ENCODE assay signal across 13 cellular contexts in the genomic region with DNA sequence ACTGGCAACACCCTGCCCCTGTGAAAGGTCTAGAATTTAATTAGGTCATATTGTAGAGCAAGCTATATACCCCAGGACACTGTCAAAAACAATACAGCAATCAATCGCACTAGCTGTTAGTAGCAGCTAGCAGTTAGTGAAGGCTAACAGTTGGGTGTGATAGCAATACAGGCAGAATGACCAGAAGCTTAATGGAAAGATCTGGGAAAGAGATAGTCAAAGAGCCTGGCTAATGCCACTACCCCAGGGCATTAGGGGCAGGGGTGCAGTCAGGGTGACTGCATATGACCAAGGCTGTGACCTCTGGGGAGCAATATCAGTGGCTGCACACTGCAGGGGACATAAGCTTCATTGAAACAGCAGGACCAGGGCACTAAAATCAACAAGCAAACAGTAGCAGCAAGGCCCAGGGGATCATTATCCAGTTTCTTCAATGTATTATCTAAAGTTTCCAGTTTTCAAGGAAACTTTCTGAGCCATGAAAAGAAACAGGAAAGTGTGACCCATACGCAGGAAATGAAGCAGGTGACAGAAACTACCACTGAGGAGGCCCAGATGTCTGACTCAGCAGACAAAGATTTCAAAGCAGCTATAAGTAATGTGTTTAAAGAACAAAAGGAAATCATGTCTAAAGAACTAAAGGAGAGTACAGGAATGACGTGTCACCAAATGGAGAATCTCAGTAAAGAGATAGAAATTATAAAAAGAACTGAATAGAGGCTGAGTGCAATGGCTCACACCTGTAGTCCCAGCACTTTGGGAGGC.
DNase-seq lines count a peak whose midpoint lies in the region; ATAC-seq and TF ChIP-seq lines count a peak whose summit lies in the region.
"Had no signal": no experiment of that assay in that cellular context is flagged by ENCODE, and none has a peak within 500 bp of the region (broad histone marks: within the 10 kb centered on the region; RNA-seq: fewer than 3 reads in every experiment).

No MANE protein-coding gene starts in this region.

- POLR2A ChIA-PET in MCF 10A (lab: Yijun Ruan, JAX) = interaction anchor here (0.7 to 1.6 kb wide), 3 partner anchors 82 to 279 kb away, joined by 3 to 5 read pairs (median 4); a partner anchor contains a TSS

- H3K4me2 ChIP-seq in mammary epithelial cell (ENCODE audit: insufficient read depth, low read depth, low read length) = no peak overlapping the region

- H3K9me3 ChIP-seq in mammary epithelial cell (replicated peaks; ENCODE audit: insufficient read depth, low read length) (peaks cover 30% of the 10 kb centered on the region), lower lobe of right lung (no peaks in the 10 kb centered on the region)
- H3K9me3 ChIP-seq: Peyer's patch had no signal

- H3K36me3 ChIP-seq in mammary epithelial cell (ENCODE audit: insufficient read depth, low read length) (no peaks in the 10 kb centered on the region), lower lobe of right lung (no peaks in the 10 kb centered on the region)
- H3K36me3 ChIP-seq: Peyer's patch had no signal

- H3K4me1 Mint-ChIP-seq in MCF 10A (ENCODE audit: insufficient read depth, unreplicated experiment) (peaks cover 5% of the 10 kb centered on the region), type B pancreatic cell (ENCODE audit: unreplicated experiment) (peaks cover 15% of the 10 kb centered on the region)
- H3K4me1 Mint-ChIP-seq in activated T-cell treated with anti-CD3 and anti-CD28 coated beads, Interleukin-2, amount 50 U/mL, for 4 hours (ENCODE audit: low read depth) = peaks cover 24% of the 10 kb centered on the region

- CTCF ChIA-PET in MCF 10A (lab: Yijun Ruan, JAX) = interaction anchor here (0.5 to 0.7 kb wide), 3 partner anchors 24 to 417 kb away, joined by 3 read pairs; no protein-coding TSS in a partner anchor
- CTCF ChIA-PET in mammary epithelial cell (lab: Charles Lee; ENCODE audit: low non-redundant PET) = no interaction called here

- H3K27me3 Mint-ChIP-seq in MCF 10A (ENCODE audit: insufficient read depth, unreplicated experiment) = no peaks in the 10 kb centered on the region
- H3K27me3 Mint-ChIP-seq in activated T-cell treated with anti-CD3 and anti-CD28 coated beads, Interleukin-2, amount 50 U/mL, for 4 hours (ENCODE audit: low read depth) = no peaks in the 10 kb centered on the region
- no peaks in the 10 kb centered on the region for H3K27me3 Mint-ChIP-seq in type B pancreatic cell

- 71% methylated on average over 3 of the region's 3 CpGs for WGBS in mammary epithelial cell (ENCODE audit: low coverage, missing lambda C conversion rate)

- no peak overlapping the region for H3K9ac ChIP-seq in mammary epithelial cell (ENCODE audit: insufficient read depth, low read length)

- in situ Hi-C loops in mammary epithelial cell (cut with MboI; ENCODE audit: low sequenced_read_pairs in 2 of 2) = no loop called here

- BruUV-seq in MCF 10A (replicated peaks; lab: Mats Ljungman, UMichigan) = no TSS peak
- BruUV-seq in mammary epithelial cell (replicated peaks; lab: Mats Ljungman, UMichigan) = no TSS peak

- no peaks in the 10 kb centered on the region for H4K20me1 ChIP-seq in mammary epithelial cell (ENCODE audit: insufficient read depth, low read length)

- H3K27ac ChIP-seq in mammary epithelial cell (ENCODE audit: insufficient read depth, low read depth, low read length) = no peak overlapping the region
- no peak overlapping the region for H3K27ac ChIP-seq in lower lobe of right lung
- H3K27ac ChIP-seq: Peyer's patch had no signal

- H3K4me3 Mint-ChIP-seq in MCF 10A (ENCODE audit: unreplicated experiment) = no peak overlapping the region
- peak overlapping the region; percentile 47 for H3K4me3 Mint-ChIP-seq in activated T-cell treated with anti-CD3 and anti-CD28 coated beads, Interleukin-2, amount 50 U/mL, for 4 hours
- H3K4me3 Mint-ChIP-seq in type B pancreatic cell = no peak overlapping the region

- peaks cover 4% of the 10 kb centered on the region for H3K9me3 Mint-ChIP-seq in MCF 10A (ENCODE audit: unreplicated experiment)
- no peaks in the 10 kb centered on the region for H3K9me3 Mint-ChIP-seq in activated T-cell treated with anti-CD3 and anti-CD28 coated beads, Interleukin-2, amount 50 U/mL, for 4 hours
- no peaks in the 10 kb centered on the region for H3K9me3 Mint-ChIP-seq in type B pancreatic cell

- TF ChIP-seq CTCF in MCF 10A (IDR thresholded peaks at IDR 0.05; ENCODE audit: unreplicated experiment) (no peak), mammary epithelial cell (conservative IDR thresholded peaks at IDR 0.05 in 1 of 2, IDR thresholded peaks at IDR 0.05 in 1 of 2; ENCODE audit: extremely low read depth in 1 of 2, insufficient read depth in 1 of 2, low read depth in 1 of 2, low read length in 2 of 2) (no peak), fibroblast of villous mesenchyme (IDR thresholded peaks at IDR 0.05; ENCODE audit: insufficient read depth, low read depth, low read length) (no peak), type B pancreatic cell (conservative IDR thresholded peaks at IDR 0.05) (no peak), lower lobe of right lung (IDR thresholded peaks at IDR 0.05) (no peak)

- dilution Hi-C loops in mammary epithelial cell (cut with HindIII; ENCODE audit: low sequenced_read_pairs) = no loop called here

- peak; percentile 80 to 84 for ATAC-seq in activated T-cell treated with anti-CD3 and anti-CD28 coated beads, Interleukin-2, amount 50 U/mL, for 4 hours
- no peak for ATAC-seq in lower lobe of right lung
- ATAC-seq: left colon had no signal

- H2AFZ ChIP-seq in mammary epithelial cell (ENCODE audit: low read depth, low read length) = no peak overlapping the region

- no peaks in the 10 kb centered on the region for H3K79me2 ChIP-seq in mammary epithelial cell (ENCODE audit: insufficient read depth, low read length)

- H3K27me3 ChIP-seq in mammary epithelial cell (ENCODE audit: insufficient read depth, low read length) (no peaks in the 10 kb centered on the region), lower lobe of right lung (ENCODE audit: low read depth) (no peaks in the 10 kb centered on the region)
- H3K27me3 ChIP-seq: Peyer's patch had no signal

- H3K4me3 ChIP-seq in mammary epithelial cell (replicated peaks in 1 of 3; ENCODE audit: insufficient read depth in 1 of 3, low read depth in 2 of 3, low read length in 3 of 3) (no peak overlapping the region), fibroblast of villous mesenchyme (ENCODE audit: low read depth, low read length) (no peak overlapping the region), lower lobe of right lung (no peak overlapping the region)
- H3K4me3 ChIP-seq: Peyer's patch had no signal

- no peaks in the 10 kb centered on the region for H3K36me3 Mint-ChIP-seq in MCF 10A (ENCODE audit: insufficient read depth, unreplicated experiment)
- no peaks in the 10 kb centered on the region for H3K36me3 Mint-ChIP-seq in activated T-cell treated with anti-CD3 and anti-CD28 coated beads, Interleukin-2, amount 50 U/mL, for 4 hours (ENCODE audit: insufficient read depth)
- H3K36me3 Mint-ChIP-seq in type B pancreatic cell = no peaks in the 10 kb centered on the region

- intact Hi-C loops in MCF 10A (cut with micrococcal nuclease) = no loop called here
- intact Hi-C loops in mammary epithelial cell (cut with micrococcal nuclease) = no loop called here
- intact Hi-C loops in lower lobe of right lung (cut with DNase I) = no loop called here

- H3K27ac Mint-ChIP-seq in MCF 10A (ENCODE audit: low read depth, unreplicated experiment) = peak overlapping the region; percentile 0
- peak overlapping the region; percentile 25 for H3K27ac Mint-ChIP-seq in type B pancreatic cell

- H3K4me1 ChIP-seq in mammary epithelial cell (ENCODE audit: insufficient read depth, low read length) (no peaks in the 10 kb centered on the region), lower lobe of right lung (no peaks in the 10 kb centered on the region)
- H3K4me1 ChIP-seq: Peyer's patch had no signal

- peak; percentile 6 for DNase-seq in MCF 10A (ENCODE audit: unreplicated experiment)
- no peak for DNase-seq in mammary epithelial cell
- DNase-seq in activated T-cell treated with anti-CD3 and anti-CD28 coated beads, Interleukin-2, amount 50 U/mL, for 4 hours = no peak
- peak; percentile 66 for DNase-seq in fibroblast of villous mesenchyme (ENCODE audit: low read depth)
- DNase-seq in type B pancreatic cell (ENCODE audit: extremely low spot score, unreplicated experiment) = no peak
- DNase-seq in globus pallidus (ENCODE audit: low spot score) = no peak
- DNase-seq in lower lobe of right lung = no peak
- no peak for DNase-seq in HK-2 (ENCODE audit: unreplicated experiment)
- DNase-seq: COR-L47, GOT3, left colon, NCI-H187, Peyer's patch had no signal

Comparison
In these comparisons a context has a peak if more than half of its experiments do, and no peak if none do; other contexts are left out.
1. DNase-seq: peak in MCF 10A (single experiment) and fibroblast of villous mesenchyme (single experiment); none in mammary epithelial cell (single experiment), activated T-cell treated with anti-CD3 and anti-CD28 coated beads, Interleukin-2, amount 50 U/mL, for 4 hours (single experiment), type B pancreatic cell (single experiment), globus pallidus (single experiment), lower lobe of right lung (single experiment) and HK-2 (single experiment).
2. ATAC-seq: peak in activated T-cell treated with anti-CD3 and anti-CD28 coated beads, Interleukin-2, amount 50 U/mL, for 4 hours (2 of 2); none in lower lobe of right lung (0 of 2).